Comparison of ENCODE assay signal across 9 cellular contexts in genomic region chr10:103757531-103758293, GRCh38.
DNase-seq lines count a peak whose midpoint lies in the region; ATAC-seq lines count a peak whose summit lies in the region.
"Had no signal": no experiment of that assay in that cellular context is flagged by ENCODE, and none has a peak within 500 bp of the region (broad histone marks: within the 10 kb centered on the region; RNA-seq: fewer than 3 reads in every experiment).

No MANE protein-coding gene starts in this region.

- ATAC-seq in activated naive CD4-positive, alpha-beta T cell treated with anti-CD3 and anti-CD28 coated beads, Interleukin-2, amount 50 U/mL, for 72 hours: peak; percentile 62 to 89
- ATAC-seq in left cardiac atrium (peak; percentile 53 to 77), GM21529 (IDR thresholded peaks at IDR 0.05; ENCODE audit: unreplicated experiment) (no peak), HG02623 (IDR thresholded peaks at IDR 0.05; ENCODE audit: unreplicated experiment) (no peak), HG03342 (IDR thresholded peaks at IDR 0.05; ENCODE audit: unreplicated experiment) (no peak)

- intact Hi-C loops in left cardiac atrium (cut with DNase I): no loop called here

- no peaks in the 10 kb centered on the region for H3K9me3 Mint-ChIP-seq in activated naive CD4-positive, alpha-beta T cell treated with anti-CD3 and anti-CD28 coated beads, Interleukin-2, amount 50 U/mL, for 72 hours

- peak; percentile 91 for DNase-seq in GDM1 (lab: John Stamatoyannopoulos, UW)
- DNase-seq in NOMO-1 (lab: John Stamatoyannopoulos, UW; ENCODE audit: unreplicated experiment in 2 of 2): peak; percentile 53 to 57
- DNase-seq in activated naive CD4-positive, alpha-beta T cell treated with anti-CD3 and anti-CD28 coated beads, Interleukin-2, amount 50 U/mL, for 72 hours (ENCODE audit: low spot score in 2 of 2): peak; percentile 55 to 91
- peak; percentile 65 for DNase-seq in left cardiac atrium
- peak; percentile 74 for DNase-seq in stimulated activated CD4-positive, alpha-beta T cell treated with anti-CD3 and anti-CD28 coated beads, Interleukin-1b, Interleukin-23, amount 100 ng/mL, for 48 hours

- peaks cover 0 to under 1% of the 10 kb centered on the region in 2 donors for H3K36me3 Mint-ChIP-seq in activated naive CD4-positive, alpha-beta T cell treated with anti-CD3 and anti-CD28 coated beads, Interleukin-2, amount 50 U/mL, for 72 hours
- H3K36me3 Mint-ChIP-seq: IgD-negative memory B cell had no signal

- peak overlapping the region; percentile 23 to 83 for H3K27ac Mint-ChIP-seq in activated naive CD4-positive, alpha-beta T cell treated with anti-CD3 and anti-CD28 coated beads, Interleukin-2, amount 50 U/mL, for 72 hours

Comparison
In these comparisons a context has a peak if more than half of its experiments do, and no peak if none do; other contexts are left out.
1. ATAC-seq: peak in activated naive CD4-positive, alpha-beta T cell treated with anti-CD3 and anti-CD28 coated beads, Interleukin-2, amount 50 U/mL, for 72 hours (2 of 2) and left cardiac atrium (2 of 2); none in GM21529 (single experiment), HG02623 (single experiment) and HG03342 (single experiment).
2. Peak in every context shown above with its lines, with median percentiles within 50 percentile points of each other: DNase-seq.